In genomic region chr3:122415104-122415744, GRCh38 we compare ENCODE assay signal across 8 cellular contexts. TPM values are rescaled to one million over a fixed set of nuclear protein-coding genes. Genes with fewer than 3 reads are reported as not detected.
DNase-seq lines count a peak whose midpoint lies in the region; ATAC-seq and TF ChIP-seq lines count a peak whose summit lies in the region.

No MANE protein-coding gene starts in this region.

- H3K36me3 Mint-ChIP-seq in naive thymus-derived CD4-positive, alpha-beta T cell = peaks cover 4 to 31% (median 13%) of the 10 kb centered on the region in 5 donors

- peak; percentile 50 for DNase-seq in AG08395 (ENCODE audit: low spot score)
- peak; percentile 63 for DNase-seq in activated CD4-positive, alpha-beta T cell treated with anti-CD3 and anti-CD28 coated beads for 48 hours
- DNase-seq in epithelial cell of prostate (ENCODE audit: low read depth, low spot score) = no peak
- peak; percentile 9 to 62 (median 47) for DNase-seq in naive thymus-derived CD4-positive, alpha-beta T cell
- DNase-seq in upper lobe of right lung = no peak
- no peak for DNase-seq in T1000 (lab: John Stamatoyannopoulos, UW)

- peak overlapping the region; percentile 92 to 99 (median 97) for H3K4me3 Mint-ChIP-seq in naive thymus-derived CD4-positive, alpha-beta T cell

- H3K36me3 ChIP-seq in naive thymus-derived CD4-positive, alpha-beta T cell (ENCODE audit: control insufficient read depth in 2 of 3, insufficient read depth in 3 of 3, low read length in 3 of 3) = peaks cover 0 to 7% (median 6%) of the 10 kb centered on the region in 3 experiments
- H3K36me3 ChIP-seq in upper lobe of right lung = peaks cover 11% of the 10 kb centered on the region

- H3K27ac ChIP-seq in epithelial cell of prostate (peak overlapping the region; percentile 90), upper lobe of right lung (peak overlapping the region; percentile 92)
- H3K27ac ChIP-seq in naive thymus-derived CD4-positive, alpha-beta T cell (ENCODE audit: low read depth, low read length) = peak overlapping the region; percentile 93

- no peak for TF ChIP-seq CTCF in upper lobe of right lung (IDR thresholded peaks at IDR 0.05)

- peaks cover 24 to 74% (median 63%) of the 10 kb centered on the region in 7 donors for H3K4me1 Mint-ChIP-seq in naive thymus-derived CD4-positive, alpha-beta T cell

- peaks cover 0 to 5% (median 0%) of the 10 kb centered on the region in 11 donors for H3K9me3 Mint-ChIP-seq in naive thymus-derived CD4-positive, alpha-beta T cell

- H3K4me1 ChIP-seq in naive thymus-derived CD4-positive, alpha-beta T cell (ENCODE audit: control insufficient read depth in 2 of 2, insufficient read depth in 2 of 2, low read length in 2 of 2) = peaks cover 19 to 24% of the 10 kb centered on the region in 2 donors
- peaks cover 9% of the 10 kb centered on the region for H3K4me1 ChIP-seq in upper lobe of right lung

- POLR2A ChIA-PET in naive thymus-derived CD4-positive, alpha-beta T cell (lab: Charles Lee) = interaction anchor here (1.1 to 5.8 kb wide), 15 partner anchors 7 to 869 kb away, joined by 3 to 112 read pairs (median 10); partner anchors contain the start of genes DTX3L, FAM162A, HCLS1 and KPNA1

- CTCF ChIA-PET in naive thymus-derived CD4-positive, alpha-beta T cell (lab: Charles Lee) = interaction anchor here (1.7 kb wide), 1 partner anchor 31 kb away, joined by 6 read pairs; the partner anchor contains the start of gene FAM162A

- no peaks in the 10 kb centered on the region for H3K9me3 ChIP-seq in naive thymus-derived CD4-positive, alpha-beta T cell (ENCODE audit: control insufficient read depth in 2 of 3, low read length in 3 of 3)
- H3K9me3 ChIP-seq in upper lobe of right lung = no peaks in the 10 kb centered on the region

- H3K4me3 ChIP-seq in naive thymus-derived CD4-positive, alpha-beta T cell (ENCODE audit: low read length) = peak overlapping the region; percentile 96
- H3K4me3 ChIP-seq in upper lobe of right lung = peak overlapping the region; percentile 75

- H3K27ac Mint-ChIP-seq in naive thymus-derived CD4-positive, alpha-beta T cell = peak overlapping the region; percentile 98 to 100 (median 100)

- peaks cover 0 to 3% (median 0%) of the 10 kb centered on the region in 5 donors for H3K27me3 Mint-ChIP-seq in naive thymus-derived CD4-positive, alpha-beta T cell

- intact Hi-C loops in naive thymus-derived CD4-positive, alpha-beta T cell (cut with micrococcal nuclease) = loop anchor here in 1 of 2 donors (5.0 kb wide), 2 partner anchors 377 to 1673 kb away; partner anchors contain the start of genes GTF2E1, HSPBAP1 and RABL3
- intact Hi-C loops in upper lobe of right lung (cut with DNase I) = no loop called here

- H3K27me3 ChIP-seq in naive thymus-derived CD4-positive, alpha-beta T cell (ENCODE audit: control insufficient read depth in 2 of 2, insufficient read depth in 2 of 2, low read length in 2 of 2) = no peaks in the 10 kb centered on the region
- H3K27me3 ChIP-seq in upper lobe of right lung = no peaks in the 10 kb centered on the region

- peak; percentile 64 for ATAC-seq in GM19351 (IDR thresholded peaks at IDR 0.05; ENCODE audit: unreplicated experiment)
- ATAC-seq in HG03460 (IDR thresholded peaks at IDR 0.05; ENCODE audit: unreplicated experiment) = peak; percentile 57
- ATAC-seq in naive thymus-derived CD4-positive, alpha-beta T cell = peak; percentile 35
- ATAC-seq in upper lobe of right lung = peak; percentile 78

RNA-seq across cellular contexts. Expression of gene WDR5B, which starts 0.6 kb away (rescaled TPM):
- total RNA-seq in naive thymus-derived CD4-positive, alpha-beta T cell = 10 to 100 TPM in 2 of 5 experiments, 1 to 10 TPM in 3; 4.8 to 19.4 (median 6.4) TPM
- polyA plus RNA-seq in naive thymus-derived CD4-positive, alpha-beta T cell = 1 to 10 TPM; 1.6 to 2.0 TPM
- total RNA-seq in upper lobe of right lung = 5.1 TPM

RNA-seq across cellular contexts. Expression of gene FAM162A, which starts 31.2 kb away (rescaled TPM):
- 10 to 100 TPM; 17.6 to 73.2 (median 35.5) TPM for total RNA-seq in naive thymus-derived CD4-positive, alpha-beta T cell
- polyA plus RNA-seq in naive thymus-derived CD4-positive, alpha-beta T cell = 100 to 1,000 TPM in 1 of 2 donors, 10 to 100 TPM in 1; 84.3 to 123 TPM
- total RNA-seq in upper lobe of right lung = 31.0 TPM

RNA-seq across cellular contexts. Expression of gene MIX23, which starts 32.2 kb away (rescaled TPM):
- total RNA-seq in naive thymus-derived CD4-positive, alpha-beta T cell = 10 to 100 TPM; 14.7 to 47.7 (median 26.3) TPM
- 10 to 100 TPM; 11.6 to 29.0 TPM for polyA plus RNA-seq in naive thymus-derived CD4-positive, alpha-beta T cell
- total RNA-seq in upper lobe of right lung = 20.9 TPM

Comparison
In these comparisons a context has a peak if more than half of its experiments do, and no peak if none do; other contexts are left out.
1. DNase-seq: peak in AG08395 (single experiment), activated CD4-positive, alpha-beta T cell treated with anti-CD3 and anti-CD28 coated beads for 48 hours (single experiment) and naive thymus-derived CD4-positive, alpha-beta T cell (9 of 9); none in epithelial cell of prostate (single experiment), upper lobe of right lung (single experiment) and T1000 (single experiment).
2. Peak in every context shown above with its lines, with median percentiles within 50 percentile points of each other: ATAC-seq and H3K27ac ChIP-seq.